Comparison of ENCODE assay signal across 16 cellular contexts in genomic region chr15:93759626-93760025, GRCh38.
DNase-seq lines count a peak whose midpoint lies in the region; ATAC-seq, FAIRE-seq and TF ChIP-seq lines count a peak whose summit lies in the region.
"Had no signal": no experiment of that assay in that cellular context is flagged by ENCODE, and none has a peak within 500 bp of the region (broad histone marks: within the 10 kb centered on the region; RNA-seq: fewer than 3 reads in every experiment).

No MANE protein-coding gene starts in this region.

- ATAC-seq in GM18907 (IDR thresholded peaks at IDR 0.05; ENCODE audit: unreplicated experiment) (no peak), GM18498 (IDR thresholded peaks at IDR 0.05; ENCODE audit: unreplicated experiment) (no peak)
- ATAC-seq: GM12878 had no signal

- 61% methylated on average over 3 of the region's 3 CpGs for WGBS in mammary epithelial cell (ENCODE audit: low coverage, missing lambda C conversion rate)

- no peak overlapping the region for H3K4me2 ChIP-seq in mammary epithelial cell (ENCODE audit: insufficient read depth, low read depth, low read length)
- no peak overlapping the region for H3K4me2 ChIP-seq in keratinocyte (ENCODE audit: control insufficient read depth, extremely low read depth, insufficient read depth, low read depth, low read length)
- H3K4me2 ChIP-seq: BLaER1 treated with 17β-estradiol and CSF1 and Interleukin-3, amounts not matched to agents 10 nM and 100 nM had no signal

- FAIRE-seq in bronchial epithelial cell (lab: Jason Lieb, UNC) (no peak), keratinocyte (lab: Jason Lieb, UNC) (peak; percentile 65)
- FAIRE-seq: GM12878 had no signal

- no peak overlapping the region for H3K27ac Mint-ChIP-seq in MCF 10A (ENCODE audit: low read depth, unreplicated experiment)
- H3K27ac Mint-ChIP-seq: CD4-positive, CD25-positive, alpha-beta regulatory T cell had no signal

- H3K4me1 ChIP-seq in mammary epithelial cell (ENCODE audit: insufficient read depth, low read length) (no peaks in the 10 kb centered on the region), keratinocyte (ENCODE audit: control insufficient read depth, extremely low read depth, insufficient read depth, low read length) (no peaks in the 10 kb centered on the region)
- H3K4me1 ChIP-seq: BLaER1 treated with 17β-estradiol and CSF1 and Interleukin-3, amounts not matched to agents 10 nM and 100 nM had no signal

- H2AFZ ChIP-seq in mammary epithelial cell (ENCODE audit: low read depth, low read length) (no peak overlapping the region), keratinocyte (ENCODE audit: control insufficient read depth, low read length) (no peak overlapping the region)

- POLR2A ChIA-PET in MCF 10A (lab: Yijun Ruan, JAX) (no interaction called here), HEK293T (lab: Yijun Ruan, JAX) (no interaction called here)

- no peaks in the 10 kb centered on the region for H3K9me1 ChIP-seq in keratinocyte (ENCODE audit: control insufficient read depth, extremely low read depth, insufficient read depth, low read length)

- dilution Hi-C loops in mammary epithelial cell (cut with HindIII; ENCODE audit: low sequenced_read_pairs) (loop anchor here (5.0 kb wide), 1 partner anchor 42 kb away; no protein-coding TSS in a partner anchor), keratinocyte (cut with MboI; ENCODE audit: extremely low pct_ligation_motif_present, low sequenced_read_pairs) (no loop called here)

- no peaks in the 10 kb centered on the region for H3K79me2 ChIP-seq in mammary epithelial cell (ENCODE audit: insufficient read depth, low read length)
- H3K79me2 ChIP-seq in keratinocyte (ENCODE audit: control insufficient read depth, insufficient read depth, low read length): no peaks in the 10 kb centered on the region

- intact Hi-C loops in mammary epithelial cell (cut with micrococcal nuclease) (no loop called here), MCF 10A (cut with micrococcal nuclease) (no loop called here)

- H4K20me1 ChIP-seq in mammary epithelial cell (ENCODE audit: insufficient read depth, low read length): no peaks in the 10 kb centered on the region
- no peaks in the 10 kb centered on the region for H4K20me1 ChIP-seq in keratinocyte (ENCODE audit: control insufficient read depth, extremely low read depth, insufficient read depth, low read length)
- H4K20me1 ChIP-seq: BLaER1 treated with 17β-estradiol and CSF1 and Interleukin-3, amounts not matched to agents 10 nM and 100 nM had no signal

- H3K9me3 Mint-ChIP-seq in MCF 10A (ENCODE audit: unreplicated experiment): peaks cover 7% of the 10 kb centered on the region

- H3K9ac ChIP-seq in mammary epithelial cell (ENCODE audit: insufficient read depth, low read length) (no peak overlapping the region), keratinocyte (ENCODE audit: control insufficient read depth, extremely low read depth, insufficient read depth, low read length) (no peak overlapping the region)
- H3K9ac ChIP-seq: BLaER1 treated with 17β-estradiol and CSF1 and Interleukin-3, amounts not matched to agents 10 nM and 100 nM had no signal

- BruUV-seq in mammary epithelial cell (replicated peaks; lab: Mats Ljungman, UMichigan): no TSS peak
- BruUV-seq in MCF 10A (replicated peaks; lab: Mats Ljungman, UMichigan): no TSS peak

- no peaks in the 10 kb centered on the region for H3K36me3 ChIP-seq in mammary epithelial cell (ENCODE audit: insufficient read depth, low read length)
- H3K36me3 ChIP-seq in bronchial epithelial cell (ENCODE audit: control insufficient read depth, insufficient read depth, low read length): no peaks in the 10 kb centered on the region
- H3K36me3 ChIP-seq in keratinocyte (ENCODE audit: control insufficient read depth in 2 of 2, extremely low read depth in 1 of 2, insufficient read depth in 2 of 2, low read length in 2 of 2): no peaks in the 10 kb centered on the region
- H3K36me3 ChIP-seq: BLaER1 treated with 17β-estradiol and CSF1 and Interleukin-3, amounts not matched to agents 10 nM and 100 nM had no signal

- CTCF ChIA-PET in mammary epithelial cell (lab: Charles Lee; ENCODE audit: low non-redundant PET) (no interaction called here), MCF 10A (lab: Yijun Ruan, JAX) (no interaction called here), HEK293T (lab: Yijun Ruan, JAX) (no interaction called here)

- DNase-seq in mammary epithelial cell (peak; percentile 11), MCF 10A (ENCODE audit: unreplicated experiment) (no peak), bronchial epithelial cell (ENCODE audit: low read depth) (peak; percentile 43), keratinocyte (ENCODE audit: low read depth, low spot score) (no peak), T-helper 2 cell (no peak), HEK293T (ENCODE audit: extremely low spot score) (no peak)
- DNase-seq: CD4-positive, CD25-positive, alpha-beta regulatory T cell; DMS53; H7; IMR-90; KBM-7 had no signal

- in situ Hi-C loops in mammary epithelial cell (cut with MboI; ENCODE audit: low sequenced_read_pairs in 2 of 2): no loop called here

- no peak overlapping the region for H3K4me3 Mint-ChIP-seq in MCF 10A (ENCODE audit: unreplicated experiment)
- H3K4me3 Mint-ChIP-seq: CD4-positive, CD25-positive, alpha-beta regulatory T cell had no signal

- no peaks in the 10 kb centered on the region for H3K27me3 ChIP-seq in mammary epithelial cell (ENCODE audit: insufficient read depth, low read length)
- no peaks in the 10 kb centered on the region for H3K27me3 ChIP-seq in bronchial epithelial cell (ENCODE audit: control insufficient read depth, insufficient read depth, low read length)
- no peaks in the 10 kb centered on the region for H3K27me3 ChIP-seq in keratinocyte (ENCODE audit: control insufficient read depth, extremely low read depth, insufficient read depth, low read length)
- H3K27me3 ChIP-seq: BLaER1 treated with 17β-estradiol and CSF1 and Interleukin-3, amounts not matched to agents 10 nM and 100 nM had no signal

- H3K27ac ChIP-seq in mammary epithelial cell (ENCODE audit: insufficient read depth, low read depth, low read length) (no peak overlapping the region), keratinocyte (ENCODE audit: control insufficient read depth, insufficient read depth, low read length) (no peak overlapping the region)
- H3K27ac ChIP-seq: 22Rv1; BLaER1 treated with 17β-estradiol and CSF1 and Interleukin-3, amounts not matched to agents 10 nM and 100 nM had no signal

- TF ChIP-seq CTCF in mammary epithelial cell (conservative IDR thresholded peaks at IDR 0.05 in 1 of 2, IDR thresholded peaks at IDR 0.05 in 1 of 2; ENCODE audit: extremely low read depth in 1 of 2, insufficient read depth in 1 of 2, low read depth in 1 of 2, low read length in 2 of 2) (no peak), MCF 10A (IDR thresholded peaks at IDR 0.05; ENCODE audit: unreplicated experiment) (no peak), bronchial epithelial cell (IDR thresholded peaks at IDR 0.05; ENCODE audit: insufficient read depth, low read length, severe bottlenecking) (no peak), keratinocyte (optimal IDR thresholded peaks at IDR 0.05 in 1 of 3, IDR thresholded peaks at IDR 0.05 in 1 of 3, conservative IDR thresholded peaks at IDR 0.05 in 1 of 3; ENCODE audit: extremely low read depth in 1 of 3, insufficient read depth in 2 of 3, low read length in 3 of 3) (no peak)

- H3K27me3 Mint-ChIP-seq in MCF 10A (ENCODE audit: insufficient read depth, unreplicated experiment): no peaks in the 10 kb centered on the region
- H3K27me3 Mint-ChIP-seq: CD4-positive, CD25-positive, alpha-beta regulatory T cell had no signal

- H3K9me3 ChIP-seq in mammary epithelial cell (replicated peaks; ENCODE audit: insufficient read depth, low read length) (no peaks in the 10 kb centered on the region), keratinocyte (ENCODE audit: control insufficient read depth, low read depth, low read length) (no peaks in the 10 kb centered on the region)

- H3K4me3 ChIP-seq in mammary epithelial cell (replicated peaks in 1 of 3; ENCODE audit: insufficient read depth in 1 of 3, low read depth in 2 of 3, low read length in 3 of 3) (no peak overlapping the region), bronchial epithelial cell (ENCODE audit: low read depth, low read length) (no peak overlapping the region), keratinocyte (ENCODE audit: control insufficient read depth in 2 of 3, extremely low read depth in 1 of 3, insufficient read depth in 2 of 3, low read depth in 1 of 3, low read length in 3 of 3) (no peak overlapping the region)
- H3K4me3 ChIP-seq: BLaER1 treated with 17β-estradiol and CSF1 and Interleukin-3, amounts not matched to agents 10 nM and 100 nM; GM12878 had no signal

- H3K36me3 Mint-ChIP-seq in MCF 10A (ENCODE audit: insufficient read depth, unreplicated experiment): peaks cover 6% of the 10 kb centered on the region
- H3K36me3 Mint-ChIP-seq: CD4-positive, CD25-positive, alpha-beta regulatory T cell had no signal

- peaks cover 7% of the 10 kb centered on the region for H3K4me1 Mint-ChIP-seq in MCF 10A (ENCODE audit: insufficient read depth, unreplicated experiment)
- H3K4me1 Mint-ChIP-seq: CD4-positive, CD25-positive, alpha-beta regulatory T cell had no signal

TF ChIP-seq in HEK293T, 16 proteins besides CTCF, POLR2A, EP300 and RAD21:
- TF ChIP-seq FOXA1 (IDR thresholded peaks at IDR 0.05): no peak
- TF ChIP-seq NFRKB (IDR thresholded peaks at IDR 0.05): no peak
- TF ChIP-seq ELF4 (IDR thresholded peaks at IDR 0.05): no peak

Comparison
In these comparisons a context has a peak if more than half of its experiments do, and no peak if none do; other contexts are left out.
1. DNase-seq: peak in mammary epithelial cell (single experiment) and bronchial epithelial cell (single experiment); none in MCF 10A (single experiment), keratinocyte (single experiment), T-helper 2 cell (0 of 5) and HEK293T (single experiment).